19 cellular contexts compared by ENCODE assay signal in genomic region chr1:112513112-112513870, GRCh38. TPM values are rescaled to one million over a fixed set of nuclear protein-coding genes. Genes with fewer than 3 reads are reported as not detected.
DNase-seq lines count a peak whose midpoint lies in the region; ATAC-seq and TF ChIP-seq lines count a peak whose summit lies in the region.
"Had no signal": no experiment of that assay in that cellular context is flagged by ENCODE, and none has a peak within 500 bp of the region (broad histone marks: within the 10 kb centered on the region; RNA-seq: fewer than 3 reads in every experiment).

No MANE protein-coding gene starts in this region.

- TF ChIP-seq EP300 in gastroesophageal sphincter (IDR thresholded peaks at IDR 0.05), result no peak

- ATAC-seq in gastroesophageal sphincter, result peak; percentile 54
- no peak for ATAC-seq in T-cell (replicated peaks in 1 of 4)
- ATAC-seq in HG03025 (IDR thresholded peaks at IDR 0.05; ENCODE audit: low FRiP score, unreplicated experiment), result no peak
- ATAC-seq: activated CD8-positive, alpha-beta T cell treated with anti-CD3 and anti-CD28 coated beads, Interleukin-2, amount 10 ng/mL, durations not matched to agents 7 days and 5 days; foreskin keratinocyte had no signal

- TF ChIP-seq POLR2A in gastroesophageal sphincter (IDR thresholded peaks at IDR 0.05), result no peak

- no peaks in the 10 kb centered on the region for H3K36me3 Mint-ChIP-seq in T-cell

- no peaks in the 10 kb centered on the region for H3K9me3 ChIP-seq in gastroesophageal sphincter
- H3K9me3 ChIP-seq: Caco-2, HAP-1 had no signal

- POLR2A ChIA-PET in T-cell (lab: Charles Lee), result no interaction called here

- in situ Hi-C loops in brain microvascular endothelial cell (cut with HindIII; ENCODE audit: low pct_ligation_motif_present, low sequenced_read_pairs), result no loop called here

- no peak overlapping the region for H3K4me3 Mint-ChIP-seq in T-cell
- H3K4me3 Mint-ChIP-seq: activated CD8-positive, alpha-beta T cell treated with anti-CD3 and anti-CD28 coated beads, Interleukin-2, amount 10 ng/mL, durations not matched to agents 7 days and 5 days; activated T-helper 1 cell treated with anti-CD3 and anti-CD28 coated beads, Interleukin-12 subunit alpha, Interleukin-12 subunit beta, Interleukin-2, Interleukin-4 antibody, amounts not matched to agents 30 ng/mL and 10 ng/mL and 1 ng/mL, durations not matched to agents 14 hours and 24 hours and 36 hours; IgD-negative memory B cell had no signal

- H3K27ac ChIP-seq in brain microvascular endothelial cell, result no peak overlapping the region
- H3K27ac ChIP-seq in gastroesophageal sphincter, result peak overlapping the region in 2 of 4 donors; percentile 64 to 65
- H3K27ac ChIP-seq: foreskin keratinocyte, WERI-Rb-1 had no signal

- 50 to 59% methylated on average over 4 of the region's 9 CpGs for WGBS in gastroesophageal sphincter (ENCODE audit: low coverage in 1 of 2), 2 donors

- H3K27me3 ChIP-seq in brain microvascular endothelial cell (replicated peaks), result no peaks in the 10 kb centered on the region
- H3K27me3 ChIP-seq in gastroesophageal sphincter, result peaks cover 24% of the 10 kb centered on the region

- H3K4me3 ChIP-seq in brain microvascular endothelial cell (ENCODE audit: low read depth, low read length), result no peak overlapping the region
- H3K4me3 ChIP-seq in gastroesophageal sphincter, result no peak overlapping the region
- H3K4me3 ChIP-seq: HAP-1, lung had no signal

- CTCF ChIA-PET in T-cell (lab: Charles Lee), result interaction anchor here in 1 of 2 donors (1.2 kb wide), 1 partner anchor 31 kb away, joined by 3 read pairs; no protein-coding TSS in a partner anchor

- intact Hi-C loops in posterior vena cava (cut with DNase I), result no loop called here

- H3K4me1 ChIP-seq in gastroesophageal sphincter, result peaks cover 0 to 27% (median 4%) of the 10 kb centered on the region in 3 donors
- H3K4me1 ChIP-seq: Caco-2, foreskin keratinocyte, HAP-1 had no signal

- H3K9me3 Mint-ChIP-seq in T-cell, result no peaks in the 10 kb centered on the region
- H3K9me3 Mint-ChIP-seq: activated T-helper 1 cell treated with anti-CD3 and anti-CD28 coated beads, Interleukin-12 subunit alpha, Interleukin-12 subunit beta, Interleukin-2, Interleukin-4 antibody, amounts not matched to agents 30 ng/mL and 10 ng/mL and 1 ng/mL, durations not matched to agents 14 hours and 24 hours and 36 hours; IgD-negative memory B cell had no signal

- peaks cover 0 to 7% (median 2%) of the 10 kb centered on the region in 3 donors for H3K4me1 Mint-ChIP-seq in T-cell

- no peaks in the 10 kb centered on the region for H3K27me3 Mint-ChIP-seq in T-cell

- no peak overlapping the region for H3K27ac Mint-ChIP-seq in T-cell
- H3K27ac Mint-ChIP-seq: activated CD8-positive, alpha-beta T cell treated with anti-CD3 and anti-CD28 coated beads, Interleukin-2, amount 10 ng/mL, durations not matched to agents 7 days and 5 days; activated T-helper 1 cell treated with anti-CD3 and anti-CD28 coated beads, Interleukin-12 subunit alpha, Interleukin-12 subunit beta, Interleukin-2, Interleukin-4 antibody, amounts not matched to agents 30 ng/mL and 10 ng/mL and 1 ng/mL, durations not matched to agents 14 hours and 24 hours and 36 hours; IgD-negative memory B cell had no signal

- TF ChIP-seq CTCF in brain microvascular endothelial cell (IDR thresholded peaks at IDR 0.05; ENCODE audit: low read depth, low read length, missing control alignments), result no peak
- no peak for TF ChIP-seq CTCF in gastroesophageal sphincter (IDR thresholded peaks at IDR 0.05)

- peak; percentile 74 for DNase-seq in EH (ENCODE audit: low read depth)
- DNase-seq in brain microvascular endothelial cell, result peak; percentile 73
- DNase-seq in posterior vena cava (ENCODE audit: low spot score), result peak; percentile 68
- no peak for DNase-seq in DMS 273 (lab: John Stamatoyannopoulos, UW; ENCODE audit: unreplicated experiment)
- DNase-seq in T-cell, result no peak
- no peak for DNase-seq in NCI-H2227 treated with DMSO at 0.1 percent for 48 hours (lab: John Stamatoyannopoulos, UW)
- DNase-seq: activated CD8-positive, alpha-beta T cell treated with anti-CD3 and anti-CD28 coated beads, Interleukin-2, amount 10 ng/mL, durations not matched to agents 7 days and 5 days; Caco-2; foreskin keratinocyte; GDM1; NCI-H2081 treated with DMSO at 0.1 percent for 48 hours; NCI-H774; WERI-Rb-1 had no signal

- no peaks in the 10 kb centered on the region for H3K36me3 ChIP-seq in brain microvascular endothelial cell (replicated peaks)
- H3K36me3 ChIP-seq in gastroesophageal sphincter, result peaks cover 0 to 6% of the 10 kb centered on the region in 2 donors
- H3K36me3 ChIP-seq: HAP-1, WERI-Rb-1 had no signal

RNA-seq across cellular contexts. Expression of gene WNT2B, which starts 4.5 kb away (rescaled TPM):
- total RNA-seq in gastroesophageal sphincter (1 to 10 TPM; 2.8 to 4.8 (median 3.6) TPM), posterior vena cava (1 to 10 TPM; 2.5 to 3.2 TPM), T-cell (under 1 TPM; 0.23 to 0.86 (median 0.47) TPM)
- total RNA-seq: activated CD8-positive, alpha-beta T cell treated with anti-CD3 and anti-CD28 coated beads, Interleukin-2, amount 10 ng/mL, durations not matched to agents 7 days and 5 days had no signal

Comparison
In these comparisons a context has a peak if more than half of its experiments do, and no peak if none do; other contexts are left out.
1. DNase-seq: peak in EH (single experiment), brain microvascular endothelial cell (single experiment) and posterior vena cava (single experiment); none in DMS 273 (single experiment), T-cell (0 of 34) and NCI-H2227 treated with DMSO at 0.1 percent for 48 hours (single experiment).